Comparison of ENCODE assay signal across 21 cellular contexts in genomic region chr4:124028172-124028571, GRCh38.
DNase-seq lines count a peak whose midpoint lies in the region; ATAC-seq and TF ChIP-seq lines count a peak whose summit lies in the region.
"Had no signal": no experiment of that assay in that cellular context is flagged by ENCODE, and none has a peak within 500 bp of the region (broad histone marks: within the 10 kb centered on the region; RNA-seq: fewer than 3 reads in every experiment).

No MANE protein-coding gene starts in this region.

- H3K4me1 ChIP-seq in muscle layer of colon (ENCODE audit: insufficient read depth, low read length) (peaks cover 49% of the 10 kb centered on the region), uterus (no peaks in the 10 kb centered on the region)
- H3K4me1 ChIP-seq: lower lobe of right lung had no signal

- H3K4me3 ChIP-seq in fibroblast of pulmonary artery (replicated peaks; ENCODE audit: low read depth, low read length) = no peak overlapping the region
- no peak overlapping the region for H3K4me3 ChIP-seq in muscle layer of colon (ENCODE audit: low read depth in 1 of 2, low read length in 2 of 2)
- no peak overlapping the region for H3K4me3 ChIP-seq in uterus
- H3K4me3 ChIP-seq: lower lobe of right lung had no signal

- H3K27ac ChIP-seq in muscle layer of colon (ENCODE audit: low read depth, low read length) (peak overlapping the region; percentile 3), uterus (peak overlapping the region; percentile 33 to 36)
- H3K27ac ChIP-seq: lower lobe of right lung had no signal

- no peak for TF ChIP-seq POLR2A in uterus (IDR thresholded peaks at IDR 0.05)

- H3K36me3 ChIP-seq in muscle layer of colon (ENCODE audit: insufficient read depth, low read length) (no peaks in the 10 kb centered on the region), uterus (no peaks in the 10 kb centered on the region)
- H3K36me3 ChIP-seq: lower lobe of right lung had no signal

- intact Hi-C loops in Right ventricle myocardium inferior (cut with DNase I) (no loop called here), cardiac septum (cut with DNase I) (no loop called here), uterus (cut with DNase I; ENCODE audit: low total_unique reads) (no loop called here)

- no peak overlapping the region for H3K9ac ChIP-seq in muscle layer of colon (ENCODE audit: low read length)

- DNase-seq in Right ventricle myocardium inferior (ENCODE audit: missing footprints) (no peak), cardiac septum (ENCODE audit: low spot score) (no peak), fibroblast of pulmonary artery (ENCODE audit: low read depth) (peak; percentile 65), uterus (no peak), NCI-H1436 treated with DMSO at 0.1 percent for 48 hours (lab: John Stamatoyannopoulos, UW) (no peak), SIG-M5 treated with dmso at 0.1 percent for 504 hours (lab: John Stamatoyannopoulos, UW; ENCODE audit: unreplicated experiment) (no peak), NCI-H526 (lab: John Stamatoyannopoulos, UW) (no peak)
- DNase-seq: ACHN; activated B cell treated with CpG ODN at 0.5 μM for 24 hours; activated CD8-positive, alpha-beta T cell treated with anti-CD3 and anti-CD28 coated beads, Interleukin-2, amount 10 ng/mL, durations not matched to agents 7 days and 5 days; activated naive CD8-positive, alpha-beta T cell treated with anti-CD3 and anti-CD28 coated beads, Interleukin-2, amount 50 U/mL, for 24 hours; CD4-positive, CD25-positive, alpha-beta regulatory T cell; DND-41; Karpas-422; lower lobe of right lung; NCI-H1417 treated with DMSO at 0.1 percent for 48 hours; SIG-M5; stimulated activated naive CD8-positive, alpha-beta T cell treated with anti-CD3 and anti-CD28 coated beads, Interleukin-15, amount 100 ng/mL, for 72 hours; T-helper 2 cell had no signal

- ATAC-seq in Right ventricle myocardium inferior = peak; percentile 42
- ATAC-seq: activated CD8-positive, alpha-beta T cell treated with anti-CD3 and anti-CD28 coated beads, Interleukin-2, amount 10 ng/mL, durations not matched to agents 7 days and 5 days; activated naive CD8-positive, alpha-beta T cell treated with anti-CD3 and anti-CD28 coated beads, Interleukin-2, amount 50 U/mL, for 24 hours; HCT116; lower lobe of right lung; stimulated activated naive CD8-positive, alpha-beta T cell treated with anti-CD3 and anti-CD28 coated beads, Interleukin-15, amount 100 ng/mL, for 72 hours had no signal

- H3K27me3 ChIP-seq in muscle layer of colon (ENCODE audit: control insufficient read depth in 1 of 2, insufficient read depth in 2 of 2, low read length in 2 of 2) (no peaks in the 10 kb centered on the region), uterus (no peaks in the 10 kb centered on the region)

- TF ChIP-seq CTCF in fibroblast of pulmonary artery (IDR thresholded peaks at IDR 0.05; ENCODE audit: low read length, missing control alignments) = no peak
- TF ChIP-seq CTCF in uterus (IDR thresholded peaks at IDR 0.05) = no peak

- no peaks in the 10 kb centered on the region for H3K9me3 ChIP-seq in muscle layer of colon (ENCODE audit: low read length)
- no peaks in the 10 kb centered on the region for H3K9me3 ChIP-seq in uterus
- H3K9me3 ChIP-seq: lower lobe of right lung had no signal
